Comparison of ENCODE assay signal across 26 cellular contexts in genomic region chr5:13932561-13932960, GRCh38. TPM values are rescaled to one million over a fixed set of nuclear protein-coding genes. Genes with fewer than 3 reads are reported as not detected.
"Had no signal": no experiment of that assay in that cellular context is flagged by ENCODE, and none has a peak within 500 bp of the region (broad histone marks: within the 10 kb centered on the region; RNA-seq: fewer than 3 reads in every experiment).

No MANE protein-coding gene starts in this region.

- H3K27ac ChIP-seq: adrenal gland, ascending aorta, brain microvascular endothelial cell, coronary artery, parathyroid adenoma, testis, uterus had no signal

- H3K79me2 ChIP-seq: parathyroid adenoma had no signal

- H3K27me3 Mint-ChIP-seq: activated naive CD8-positive, alpha-beta T cell; activated T-cell treated with anti-CD3 and anti-CD28 coated beads, Interleukin-2, amount 50 U/mL, for 24 hours; activated T-helper 17 cell treated with anti-CD3 and anti-CD28 coated beads, Interleukin-2, amount 50 U/mL, for 72 hours; central memory CD8-positive, alpha-beta T cell had no signal

- H3K9me3 ChIP-seq: adrenal gland, testis, uterus had no signal

- H3K4me3 Mint-ChIP-seq: activated naive CD8-positive, alpha-beta T cell; activated T-cell treated with anti-CD3 and anti-CD28 coated beads, Interleukin-2, amount 50 U/mL, for 24 hours; activated T-helper 17 cell treated with anti-CD3 and anti-CD28 coated beads, Interleukin-2, amount 50 U/mL, for 72 hours; central memory CD8-positive, alpha-beta T cell; memory B cell; nephron progenitor cell had no signal

- H3K27ac Mint-ChIP-seq: activated naive CD8-positive, alpha-beta T cell; activated T-cell treated with anti-CD3 and anti-CD28 coated beads, Interleukin-2, amount 50 U/mL, for 24 hours; activated T-helper 17 cell treated with anti-CD3 and anti-CD28 coated beads, Interleukin-2, amount 50 U/mL, for 72 hours; memory B cell; nephron progenitor cell had no signal

- H3K36me3 ChIP-seq: adrenal gland, ascending aorta, brain microvascular endothelial cell, uterus had no signal

- H3K27me3 ChIP-seq: adrenal gland, ascending aorta, brain microvascular endothelial cell, testis, uterus had no signal

- FAIRE-seq: small intestine, TTC549 had no signal

- H3K4me3 ChIP-seq: adrenal gland, ascending aorta, coronary artery, testis, uterus had no signal

- H3K9ac ChIP-seq: parathyroid adenoma had no signal

- H3K4me1 ChIP-seq: adrenal gland, ascending aorta, parathyroid adenoma, testis, uterus had no signal

- H3K4me1 Mint-ChIP-seq: activated T-helper 17 cell treated with anti-CD3 and anti-CD28 coated beads, Interleukin-2, amount 50 U/mL, for 72 hours; central memory CD8-positive, alpha-beta T cell; memory B cell; nephron progenitor cell had no signal

- DNase-seq: activated CD4-positive, alpha-beta T cell treated with anti-CD3 and anti-CD28 coated beads for 1 hour; activated CD4-positive, alpha-beta T cell treated with anti-CD3 and anti-CD28 coated beads, Interleukin-2, amount 50 U/mL, for 4 hours; activated CD8-positive, alpha-beta memory T cell treated with anti-CD3 and anti-CD28 coated beads for 24 hours; activated CD8-positive, alpha-beta memory T cell treated with anti-CD3 and anti-CD28 coated beads, Interleukin-2, amount 50 U/mL, for 4 hours; activated T-cell treated with anti-CD3 and anti-CD28 coated beads, Interleukin-2, amount 50 U/mL, for 24 hours; adrenal gland; brain microvascular endothelial cell; left ventricle myocardium superior; nephron progenitor cell; small intestine; stimulated activated CD4-positive, alpha-beta T cell treated with anti-CD3 and anti-CD28 coated beads, Interleukin-15, amount 100 ng/mL, for 24 hours; stimulated activated CD4-positive, alpha-beta T cell treated with anti-CD3 and anti-CD28 coated beads, Interleukin-2, amount 100 ng/mL, for 48 hours; stimulated activated naive CD4-positive, alpha-beta T cell; T-helper 1 cell; testis; trophoblast cell; uterus had no signal

- H2AFZ ChIP-seq: parathyroid adenoma had no signal

- H3K36me3 Mint-ChIP-seq: activated naive CD8-positive, alpha-beta T cell had no signal

RNA-seq across cellular contexts. Expression of gene DNAH5, which starts 11.9 kb away (rescaled TPM):
- total RNA-seq: activated T-helper 17 cell treated with anti-CD3 and anti-CD28 coated beads, Interleukin-2, amount 50 U/mL, for 72 hours; mononuclear cell had no signal
